ENCODE assay signal across 16 cellular contexts in genomic region chr12:121439715-121440114, GRCh38.
"Had no signal": no experiment of that assay in that cellular context is flagged by ENCODE, and none has a peak within 500 bp of the region (broad histone marks: within the 10 kb centered on the region; RNA-seq: fewer than 3 reads in every experiment).

No MANE protein-coding gene starts in this region.

- H3K4me3 ChIP-seq: body of pancreas, SK-N-MC, spleen, tibial artery, uterus had no signal

- H3K4me1 ChIP-seq: body of pancreas, parathyroid adenoma, uterus had no signal

- DNase-seq: activated CD4-positive, alpha-beta T cell treated with anti-CD3 and anti-CD28 coated beads, Interleukin-2, amount 50 U/mL, for 1 hour; activated naive CD8-positive, alpha-beta T cell treated with anti-CD3 and anti-CD28 coated beads, Interleukin-2, amount 10 ng/mL, durations not matched to agents 7 days and 5 days; body of pancreas; cortex of kidney; effector CD4-positive, alpha-beta T cell; left cardiac atrium; mesendoderm; naive thymus-derived CD4-positive, alpha-beta T cell; spleen; stimulated activated naive CD4-positive, alpha-beta T cell; T-helper 1 cell; T-helper 9 cell; tibial artery; uterus had no signal

- H3K36me3 ChIP-seq: uterus had no signal

- H3K9me3 ChIP-seq: body of pancreas, tibial artery, uterus had no signal

- H2AFZ ChIP-seq: parathyroid adenoma had no signal

- H3K27me3 ChIP-seq: body of pancreas, spleen, tibial artery, uterus had no signal

- H3K27ac ChIP-seq: body of pancreas, parathyroid adenoma, SK-N-MC, spleen, tibial artery, uterus had no signal
